ENCODE assay signal across 22 cellular contexts in the genomic region with DNA sequence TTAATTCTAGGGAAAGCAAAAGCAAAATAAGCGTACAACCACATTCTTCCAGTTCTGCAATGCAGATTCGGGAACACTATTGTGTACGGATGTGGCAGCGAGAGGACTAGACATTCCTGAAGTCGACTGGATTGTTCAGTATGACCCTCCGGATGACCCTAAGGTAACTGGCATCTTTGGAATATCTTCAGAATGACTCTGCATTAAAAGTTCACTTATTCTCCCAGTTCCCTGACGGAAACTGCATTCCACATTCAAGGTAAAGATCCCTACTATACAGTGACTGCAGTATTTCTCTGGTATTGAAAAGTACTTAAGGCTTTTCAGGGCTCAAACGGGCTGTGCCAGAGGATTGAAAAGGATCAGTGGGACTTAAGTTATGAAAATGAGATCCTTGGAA. TPM values are rescaled to one million over a fixed set of nuclear protein-coding genes. Genes with fewer than 3 reads are reported as not detected.
DNase-seq lines count a peak whose midpoint lies in the region; ATAC-seq, FAIRE-seq and TF ChIP-seq lines count a peak whose summit lies in the region.
"Had no signal": no experiment of that assay in that cellular context is flagged by ENCODE, and none has a peak within 500 bp of the region (broad histone marks: within the 10 kb centered on the region; RNA-seq: fewer than 3 reads in every experiment).

No MANE protein-coding gene starts in this region.

- H3K9me3 Mint-ChIP-seq in CD8-positive, alpha-beta T cell = no peaks in the 10 kb centered on the region
- no peaks in the 10 kb centered on the region for H3K9me3 Mint-ChIP-seq in MCF 10A (ENCODE audit: unreplicated experiment)
- H3K9me3 Mint-ChIP-seq: T-cell had no signal

- H3K4me3 ChIP-seq in CD8-positive, alpha-beta T cell (ENCODE audit: low read depth, low read length) = no peak overlapping the region
- H3K4me3 ChIP-seq: SJCRH30 had no signal

- intact Hi-C loops in CD8-positive, alpha-beta T cell (cut with DNase I, micrococcal nuclease) = no loop called here
- intact Hi-C loops in MCF 10A (cut with micrococcal nuclease) = no loop called here

- H3K27ac Mint-ChIP-seq in CD8-positive, alpha-beta T cell = peak overlapping the region; percentile 33
- H3K27ac Mint-ChIP-seq in MCF 10A (ENCODE audit: low read depth, unreplicated experiment) = no peak overlapping the region
- H3K27ac Mint-ChIP-seq: B cell, T-cell had no signal

- H3K27ac ChIP-seq in CD8-positive, alpha-beta T cell (ENCODE audit: low read depth, low read length) = no peak overlapping the region
- H3K27ac ChIP-seq: C4-2B, SJCRH30 had no signal

- peak; percentile 63 for FAIRE-seq in RCC 7860 (lab: Jason Lieb, UNC)
- FAIRE-seq: GM18507, H1 had no signal

- no peak for ATAC-seq in CD8-positive, alpha-beta T cell
- ATAC-seq in GM19395 (IDR thresholded peaks at IDR 0.05; ENCODE audit: unreplicated experiment) (no peak), GM18505 (IDR thresholded peaks at IDR 0.05; ENCODE audit: unreplicated experiment) (no peak)
- ATAC-seq: PC-3, Right ventricle myocardium inferior had no signal

- no peaks in the 10 kb centered on the region for H3K4me1 ChIP-seq in CD8-positive, alpha-beta T cell (ENCODE audit: insufficient read depth, low read length)
- H3K4me1 ChIP-seq: SJCRH30 had no signal

- no peaks in the 10 kb centered on the region for H3K27me3 Mint-ChIP-seq in CD8-positive, alpha-beta T cell (ENCODE audit: low read depth)
- no peaks in the 10 kb centered on the region for H3K27me3 Mint-ChIP-seq in MCF 10A (ENCODE audit: insufficient read depth, unreplicated experiment)
- H3K27me3 Mint-ChIP-seq: B cell, T-cell had no signal

- no peaks in the 10 kb centered on the region for H3K9me3 ChIP-seq in CD8-positive, alpha-beta T cell (ENCODE audit: low read length)
- H3K9me3 ChIP-seq: SJCRH30 had no signal

- no TSS peak for BruUV-seq in MCF 10A (replicated peaks; lab: Mats Ljungman, UMichigan)

- POLR2A ChIA-PET in CD8-positive, alpha-beta T cell (lab: Charles Lee) = interaction anchor here (0.9 kb wide), 1 partner anchor 11 kb away, joined by 4 read pairs; a partner anchor contains a TSS
- POLR2A ChIA-PET in MCF 10A (lab: Yijun Ruan, JAX) = no interaction called here

- CTCF ChIA-PET in CD8-positive, alpha-beta T cell (lab: Charles Lee) = no interaction called here
- CTCF ChIA-PET in MCF 10A (lab: Yijun Ruan, JAX) = interaction anchor here (0.7 kb wide), 1 partner anchor 178 kb away, joined by 3 read pairs; no protein-coding TSS in a partner anchor

- peaks cover 99% of the 10 kb centered on the region for H3K36me3 Mint-ChIP-seq in CD8-positive, alpha-beta T cell
- H3K36me3 Mint-ChIP-seq in MCF 10A (ENCODE audit: insufficient read depth, unreplicated experiment) = peaks cover 98% of the 10 kb centered on the region

- no peak for DNase-seq in CD8-positive, alpha-beta T cell
- DNase-seq in RCC 7860 (ENCODE audit: low spot score) = peak; percentile 71
- peak; percentile 73 for DNase-seq in kidney tubule cell (ENCODE audit: low spot score)
- DNase-seq in MCF 10A (ENCODE audit: unreplicated experiment) = no peak
- no peak for DNase-seq in SK-N-DZ (ENCODE audit: low spot score)
- DNase-seq: HCEC 1CT, KG1, MM.1S, NCI-H2029, NCI-H446, NCI-H524 treated with DMSO at 0.1 percent for 48 hours, NCI-H774, PC-3, SJCRH30, T-cell had no signal

- TF ChIP-seq CTCF in CD8-positive, alpha-beta T cell (IDR thresholded peaks at IDR 0.05) = no peak
- TF ChIP-seq CTCF in MCF 10A (IDR thresholded peaks at IDR 0.05; ENCODE audit: unreplicated experiment) = no peak

- H3K36me3 ChIP-seq in CD8-positive, alpha-beta T cell (ENCODE audit: insufficient read depth, low read length) = peaks cover 84% of the 10 kb centered on the region

- H3K4me1 Mint-ChIP-seq in CD8-positive, alpha-beta T cell (ENCODE audit: low read depth) = peaks cover 6% of the 10 kb centered on the region
- no peaks in the 10 kb centered on the region for H3K4me1 Mint-ChIP-seq in MCF 10A (ENCODE audit: insufficient read depth, unreplicated experiment)

- TF ChIP-seq POLR2A in GM18505 (IDR thresholded peaks at IDR 0.05; ENCODE audit: borderline replicate concordance, extremely low read depth, insufficient read depth, insufficient read length) = no peak

- no peak overlapping the region for H3K4me3 Mint-ChIP-seq in CD8-positive, alpha-beta T cell
- no peak overlapping the region for H3K4me3 Mint-ChIP-seq in MCF 10A (ENCODE audit: unreplicated experiment)
- H3K4me3 Mint-ChIP-seq: B cell, T-cell had no signal

- no peaks in the 10 kb centered on the region for H3K27me3 ChIP-seq in CD8-positive, alpha-beta T cell (ENCODE audit: insufficient read depth, low read length)
- H3K27me3 ChIP-seq: SJCRH30 had no signal

RNA-seq across cellular contexts. Expression of a gene that starts 10.9 kb away (rescaled TPM):
- total RNA-seq in CD8-positive, alpha-beta T cell = 100 to 1,000 TPM; 124 to 129 TPM
- total RNA-seq in MCF 10A (2022) = 88.7 and 101 TPM in 2 replicates
- 75.9 and 81.3 TPM in 2 replicates for polyA plus RNA-seq in SK-N-DZ (2014; cell fraction: cytosol; rRNA removed)
- 71.2 and 73.1 TPM in 2 replicates for polyA plus RNA-seq in SK-N-DZ (2014; cell fraction: nucleus; rRNA removed)

Comparison
In these comparisons a context has a peak if more than half of its experiments do, and no peak if none do; other contexts are left out.
1. DNase-seq: peak in RCC 7860 (single experiment) and kidney tubule cell (single experiment); none in CD8-positive, alpha-beta T cell (0 of 7), MCF 10A (single experiment) and SK-N-DZ (single experiment).